Comparison of ENCODE assay signal across 8 cellular contexts in the genomic region with DNA sequence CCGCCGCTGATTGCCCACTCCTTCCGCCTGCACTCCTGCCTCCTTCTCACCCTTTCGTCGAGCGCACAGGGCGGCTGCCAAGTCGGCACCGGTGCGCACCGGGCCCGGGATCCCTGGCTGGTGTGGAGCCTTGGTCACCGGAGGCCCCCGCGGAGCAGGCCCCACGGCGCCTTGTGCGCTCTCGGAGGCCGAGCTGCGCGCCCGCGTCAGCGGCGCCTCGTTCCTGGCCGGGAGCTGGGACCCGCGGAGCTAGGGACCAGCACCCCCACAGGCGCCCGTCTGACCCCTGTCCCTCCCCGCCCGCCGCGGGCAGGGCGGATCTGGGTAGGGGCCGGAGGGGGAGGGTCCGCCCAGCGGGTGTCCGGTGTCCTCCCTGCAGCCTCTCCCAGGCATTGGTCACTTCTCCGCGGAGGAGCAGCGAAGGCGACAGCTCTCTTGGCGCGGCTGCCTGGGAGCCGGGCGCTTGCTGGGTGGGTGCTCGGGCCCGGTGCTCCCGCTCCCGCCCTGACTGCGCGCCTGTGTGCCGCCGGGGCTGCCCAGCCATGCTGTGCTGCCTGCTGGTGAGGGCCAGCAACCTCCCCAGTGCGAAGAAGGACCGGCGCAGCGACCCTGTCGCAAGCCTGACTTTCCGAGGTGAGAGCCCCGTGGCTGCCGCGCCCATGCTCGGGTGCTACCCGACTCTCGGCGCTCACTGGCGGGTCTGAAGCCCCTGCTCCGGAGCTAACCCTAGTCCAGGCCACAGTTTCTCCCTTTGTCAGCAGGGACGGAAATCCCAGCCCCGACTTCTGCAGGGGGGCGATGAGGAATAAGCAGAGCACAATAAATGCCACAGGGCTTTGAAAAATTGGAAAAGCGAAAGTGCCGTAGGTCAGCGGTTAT. TPM values are rescaled to one million over a fixed set of nuclear protein-coding genes. Genes with fewer than 3 reads are reported as not detected.
DNase-seq lines count a peak whose midpoint lies in the region; ATAC-seq and TF ChIP-seq lines count a peak whose summit lies in the region.

No MANE protein-coding gene starts in this region.

- no peaks in the 10 kb centered on the region for H3K9me3 Mint-ChIP-seq in activated CD8-positive, alpha-beta memory T cell treated with anti-CD3 and anti-CD28 coated beads, Interleukin-2, amount 10 ng/mL, durations not matched to agents 7 days and 5 days (ENCODE audit: low read depth)

- H4K12ac ChIP-seq in trophoblast cell (ENCODE audit: low read depth, low read length): no peak overlapping the region

- no peaks in the 10 kb centered on the region for H3K27me3 ChIP-seq in heart left ventricle
- peaks cover 30% of the 10 kb centered on the region for H3K27me3 ChIP-seq in trophoblast cell (ENCODE audit: insufficient read depth, low read length)

- peak; percentile 40 for DNase-seq in CD1c-positive myeloid dendritic cell (ENCODE audit: extremely low spot score)
- DNase-seq in HK-2 (ENCODE audit: unreplicated experiment): peak; percentile 73
- DNase-seq in activated CD8-positive, alpha-beta memory T cell treated with anti-CD3 and anti-CD28 coated beads, Interleukin-2, amount 10 ng/mL, durations not matched to agents 7 days and 5 days: no peak
- peak; percentile 66 to 79 (median 68) for DNase-seq in heart left ventricle
- DNase-seq in trophoblast cell: peak; percentile 30 to 68
- DNase-seq in foreskin melanocyte: no peak

- no peak overlapping the region for H3K14ac ChIP-seq in trophoblast cell (ENCODE audit: low read length)

- ATAC-seq in activated CD8-positive, alpha-beta memory T cell treated with anti-CD3 and anti-CD28 coated beads, Interleukin-2, amount 10 ng/mL, durations not matched to agents 7 days and 5 days: peak; percentile 67
- ATAC-seq in heart left ventricle (peak; percentile 35 to 75 (median 66)), GM19023 (IDR thresholded peaks at IDR 0.05; ENCODE audit: unreplicated experiment) (no peak), GM21737 (IDR thresholded peaks at IDR 0.05; ENCODE audit: unreplicated experiment) (no peak)

- no peak for TF ChIP-seq CTCF in heart left ventricle (IDR thresholded peaks at IDR 0.05)

- H3K4ac ChIP-seq in trophoblast cell (ENCODE audit: low read depth, low read length): no peak overlapping the region

- peak overlapping the region; percentile 7 for H2AFZ ChIP-seq in trophoblast cell (ENCODE audit: insufficient read depth, low read length, poor library complexity)

- H4K91ac ChIP-seq in trophoblast cell (ENCODE audit: low read depth, low read length): no peak overlapping the region

- H3K9me3 ChIP-seq in heart left ventricle (peaks cover 0 to 9% (median 0%) of the 10 kb centered on the region in 12 donors), trophoblast cell (ENCODE audit: insufficient read depth, low read depth, low read length) (peaks cover 5% of the 10 kb centered on the region)

- H3K4me1 ChIP-seq in heart left ventricle (peaks cover 7 to 72% (median 46%) of the 10 kb centered on the region in 12 donors), trophoblast cell (ENCODE audit: control insufficient read depth in 1 of 2, insufficient read depth in 2 of 2, low read length in 2 of 2) (peaks cover 4 to 7% of the 10 kb centered on the region in 2 experiments)

- H2BK12ac ChIP-seq in trophoblast cell (ENCODE audit: low read length): no peak overlapping the region

- no peak overlapping the region for H2BK120ac ChIP-seq in trophoblast cell (ENCODE audit: insufficient read depth, low read length, poor library complexity)

- H3K4me3 ChIP-seq in heart left ventricle (peak overlapping the region; percentile 39 to 89 (median 75)), trophoblast cell (ENCODE audit: low read depth, low read length) (peak overlapping the region; percentile 68)

- no peak overlapping the region for H3K9ac ChIP-seq in trophoblast cell (ENCODE audit: low read length)

- no peak overlapping the region for H3K27ac Mint-ChIP-seq in activated CD8-positive, alpha-beta memory T cell treated with anti-CD3 and anti-CD28 coated beads, Interleukin-2, amount 10 ng/mL, durations not matched to agents 7 days and 5 days

- intact Hi-C loops in heart left ventricle (cut with DNase I): loop anchor here in 3 of 10 donors (2.0 to 5.0 kb wide), 2 partner anchors 36 to 38 kb away; no protein-coding TSS in a partner anchor

- TF ChIP-seq POLR2A in heart left ventricle (IDR thresholded peaks at IDR 0.05): peak in 1 of 2 donors; percentile 66

- CTCF ChIA-PET in activated CD8-positive, alpha-beta memory T cell treated with anti-CD3 and anti-CD28 coated beads, Interleukin-2, amount 10 ng/mL, durations not matched to agents 7 days and 5 days (lab: Charles Lee): interaction anchor here (1.1 to 1.8 kb wide), 5 partner anchors 10 to 167 kb away, joined by 3 to 9 read pairs (median 5); a partner anchor contains a TSS

- H3K27ac ChIP-seq in heart left ventricle (peak overlapping the region; percentile 59 to 93 (median 84)), trophoblast cell (ENCODE audit: low read depth, low read length) (no peak overlapping the region)

- no peak overlapping the region for H3K23ac ChIP-seq in trophoblast cell (ENCODE audit: low read length)

- no peaks in the 10 kb centered on the region for H3K36me3 ChIP-seq in heart left ventricle
- H3K36me3 ChIP-seq in trophoblast cell (ENCODE audit: control insufficient read depth in 1 of 2, insufficient read depth in 2 of 2, low read length in 2 of 2): no peaks in the 10 kb centered on the region

- no peaks in the 10 kb centered on the region for H3K36me3 Mint-ChIP-seq in activated CD8-positive, alpha-beta memory T cell treated with anti-CD3 and anti-CD28 coated beads, Interleukin-2, amount 10 ng/mL, durations not matched to agents 7 days and 5 days

- peak overlapping the region; percentile 73 for H3K4me3 Mint-ChIP-seq in activated CD8-positive, alpha-beta memory T cell treated with anti-CD3 and anti-CD28 coated beads, Interleukin-2, amount 10 ng/mL, durations not matched to agents 7 days and 5 days

- no peak overlapping the region for H2BK5ac ChIP-seq in trophoblast cell (ENCODE audit: low read depth, low read length, poor library complexity)

- peaks cover 30% of the 10 kb centered on the region for H3K27me3 Mint-ChIP-seq in activated CD8-positive, alpha-beta memory T cell treated with anti-CD3 and anti-CD28 coated beads, Interleukin-2, amount 10 ng/mL, durations not matched to agents 7 days and 5 days

- H3K79me2 ChIP-seq in trophoblast cell (ENCODE audit: control insufficient read depth, insufficient read depth, low read length, poor library complexity): no peaks in the 10 kb centered on the region

- H4K8ac ChIP-seq in trophoblast cell (ENCODE audit: low read depth, low read length): no peak overlapping the region

- H3K4me2 ChIP-seq in trophoblast cell (ENCODE audit: low read length): peak overlapping the region; percentile 79

- H3K4me1 Mint-ChIP-seq in activated CD8-positive, alpha-beta memory T cell treated with anti-CD3 and anti-CD28 coated beads, Interleukin-2, amount 10 ng/mL, durations not matched to agents 7 days and 5 days: peaks cover 5% of the 10 kb centered on the region

- H3K18ac ChIP-seq in trophoblast cell (ENCODE audit: low read length): peak overlapping the region; percentile 9

- 1 to 4% (median 2%) methylated on average over 32 to 78 of the region's 78 CpGs for WGBS in heart left ventricle, 4 donors
- WGBS in trophoblast cell (ENCODE audit: extremely low coverage, insufficient coverage, insufficient read length): no CpG with 5 or more reads among the region's 78 CpGs

- no peak overlapping the region for H2AK5ac ChIP-seq in trophoblast cell (ENCODE audit: low read length)

- no peaks in the 10 kb centered on the region for H3K79me1 ChIP-seq in trophoblast cell (ENCODE audit: low read length)

RNA-seq across cellular contexts. Expression of a gene that starts 13.2 kb away (rescaled TPM):
- total RNA-seq in activated CD8-positive, alpha-beta memory T cell treated with anti-CD3 and anti-CD28 coated beads, Interleukin-2, amount 10 ng/mL, durations not matched to agents 7 days and 5 days: 1 to 10 TPM; 7.3 to 8.9 TPM
- total RNA-seq in heart left ventricle: 10 to 100 TPM; 51.8 to 99.9 (median 80.4) TPM
- 10 to 100 TPM; 25.5 to 33.6 TPM for polyA plus RNA-seq in heart left ventricle
- polyA plus RNA-seq in trophoblast cell (2013): 39.9 and 45.3 TPM in 2 replicates

Comparison
In these comparisons a context has a peak if more than half of its experiments do, and no peak if none do; other contexts are left out.
1. DNase-seq: peak in CD1c-positive myeloid dendritic cell (single experiment), HK-2 (single experiment), heart left ventricle (5 of 5) and trophoblast cell (2 of 2); none in activated CD8-positive, alpha-beta memory T cell treated with anti-CD3 and anti-CD28 coated beads, Interleukin-2, amount 10 ng/mL, durations not matched to agents 7 days and 5 days (single experiment) and foreskin melanocyte (single experiment).
2. ATAC-seq: peak in activated CD8-positive, alpha-beta memory T cell treated with anti-CD3 and anti-CD28 coated beads, Interleukin-2, amount 10 ng/mL, durations not matched to agents 7 days and 5 days (single experiment) and heart left ventricle (4 of 4); none in GM19023 (single experiment) and GM21737 (single experiment).
3. RNA of a gene that starts 13.2 kb away (total RNA-seq): 51.8 to 99.9 TPM in heart left ventricle; 7.3 to 8.9 TPM in activated CD8-positive, alpha-beta memory T cell treated with anti-CD3 and anti-CD28 coated beads, Interleukin-2, amount 10 ng/mL, durations not matched to agents 7 days and 5 days; every median in the first group is over 4 times any median in the second.